37 cellular contexts compared by ENCODE assay signal in the genomic region with DNA sequence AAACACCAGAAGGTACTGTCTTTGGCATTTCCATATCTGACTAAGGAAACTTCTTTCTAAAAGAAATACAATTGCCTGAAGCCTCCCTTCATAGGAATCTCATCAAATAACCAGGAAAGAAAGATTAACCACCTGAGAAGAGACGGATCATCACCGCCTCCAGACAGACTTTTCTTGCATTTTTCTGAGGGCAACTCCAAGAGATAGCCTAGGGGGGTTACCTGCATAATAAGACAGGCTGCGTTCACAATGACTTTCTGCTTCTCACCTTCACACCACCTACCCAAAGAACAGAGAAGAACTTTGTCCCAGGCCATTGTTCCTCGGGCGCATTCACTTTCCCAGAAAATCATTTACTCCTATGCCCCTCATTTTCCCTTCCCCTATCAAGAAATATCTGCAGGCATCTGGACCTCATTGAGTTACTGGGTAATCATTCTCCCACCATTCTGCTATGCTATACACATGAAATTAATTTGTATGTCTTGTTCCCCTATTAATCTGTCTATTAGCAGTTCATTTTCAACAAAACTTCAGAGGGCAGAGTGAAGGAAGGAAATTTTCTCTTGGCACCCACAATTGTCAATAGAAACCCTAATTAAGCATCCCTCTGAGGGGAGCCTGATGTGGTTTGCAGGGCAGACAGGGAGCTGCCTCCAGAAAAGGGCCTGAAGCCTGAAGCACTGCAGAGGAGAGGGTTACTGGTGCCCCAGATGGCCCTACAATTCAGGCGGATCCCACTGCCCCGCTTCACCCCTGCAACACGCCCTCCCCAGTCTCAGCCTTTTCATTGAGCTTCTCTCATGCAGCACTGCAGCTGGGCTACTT. TPM values are rescaled to one million over a fixed set of nuclear protein-coding genes. Genes with fewer than 3 reads are reported as not detected.
"Had no signal": no experiment of that assay in that cellular context is flagged by ENCODE, and none has a peak within 500 bp of the region (broad histone marks: within the 10 kb centered on the region; RNA-seq: fewer than 3 reads in every experiment).

No MANE protein-coding gene starts in this region.

- H3K9me3 Mint-ChIP-seq: activated B cell treated with CpG ODN at 0.5 μM for 24 hours; activated CD4-positive, alpha-beta memory T cell treated with anti-CD3 and anti-CD28 coated beads, Interleukin-2, amount 10 ng/mL, durations not matched to agents 7 days and 5 days; activated naive CD4-positive, alpha-beta T cell treated with anti-CD3 and anti-CD28 coated beads, Interleukin-2, amount 10 ng/mL, durations not matched to agents 7 days and 5 days; activated naive CD8-positive, alpha-beta T cell treated with anti-CD3 and anti-CD28 coated beads, Interleukin-2, amount 50 U/mL, for 24 hours had no signal

- DNase-seq: activated B cell treated with CpG ODN at 0.5 μM for 24 hours; activated CD4-positive, alpha-beta memory T cell treated with anti-CD3 and anti-CD28 coated beads, Interleukin-2, amount 10 ng/mL, durations not matched to agents 7 days and 5 days; activated CD4-positive, alpha-beta T cell treated with anti-CD3 and anti-CD28 coated beads for 4 hours; activated CD4-positive, alpha-beta T cell treated with anti-CD3 and anti-CD28 coated beads, Interleukin-2, amount 50 U/mL, for 1 hour; activated CD4-positive, CD25-positive, alpha-beta regulatory T cell treated with anti-CD3 and anti-CD28 coated beads, Interleukin-2, amount 50 U/mL, for 72 hours; activated CD8-positive, alpha-beta memory T cell treated with anti-CD3 and anti-CD28 coated beads for 24 hours; activated CD8-positive, alpha-beta memory T cell treated with anti-CD3 and anti-CD28 coated beads, Interleukin-2, amount 10 ng/mL, durations not matched to agents 7 days and 5 days; activated CD8-positive, alpha-beta memory T cell treated with anti-CD3 and anti-CD28 coated beads, Interleukin-2, amount 50 U/mL, for 48 hours; activated effector memory CD4-positive, alpha-beta T cell treated with Interleukin-2 at 50 U/mL for 16 hours; activated naive CD4-positive, alpha-beta T cell treated with anti-CD3 and anti-CD28 coated beads, Interleukin-2, amount 10 ng/mL, durations not matched to agents 7 days and 5 days; activated naive CD8-positive, alpha-beta T cell treated with anti-CD3 and anti-CD28 coated beads, Interleukin-2, amount 50 U/mL, for 24 hours; activated T-cell treated with anti-CD3 and anti-CD28 coated beads, Interleukin-2, amount 50 U/mL, for 48 hours; anterior cingulate cortex; central memory CD4-positive, alpha-beta T cell; KG1; MM.1S; NCI-H1105; NCI-H1417 treated with DMSO at 0.1 percent for 48 hours; NCI-H1694; NCI-H1930; NCI-H2081 treated with DMSO at 0.1 percent for 48 hours; NCI-H226; NCI-H524 treated with DMSO at 0.1 percent for 48 hours; PC-3; Peyer's patch; RPMI8226; SHP77 treated with DMSO at 0.1 percent for 48 hours; SW 1271; T-helper 1 cell; T-helper 2 cell; T-helper 9 cell had no signal

- H3K27me3 ChIP-seq: Peyer's patch had no signal

- H3K4me3 ChIP-seq: Peyer's patch, SJSA1 had no signal

- ATAC-seq: activated CD8-positive, alpha-beta memory T cell treated with anti-CD3 and anti-CD28 coated beads, Interleukin-2, amount 10 ng/mL, durations not matched to agents 7 days and 5 days; activated naive CD8-positive, alpha-beta T cell treated with anti-CD3 and anti-CD28 coated beads, Interleukin-2, amount 50 U/mL, for 24 hours; PC-3 had no signal

- H3K4me1 ChIP-seq: Peyer's patch, SJSA1 had no signal

- H3K4me1 Mint-ChIP-seq: activated B cell treated with CpG ODN at 0.5 μM for 24 hours; activated CD4-positive, alpha-beta memory T cell treated with anti-CD3 and anti-CD28 coated beads, Interleukin-2, amount 10 ng/mL, durations not matched to agents 7 days and 5 days; activated naive CD8-positive, alpha-beta T cell treated with anti-CD3 and anti-CD28 coated beads, Interleukin-2, amount 50 U/mL, for 24 hours had no signal

- H3K4me3 Mint-ChIP-seq: activated B cell treated with CpG ODN at 0.5 μM for 24 hours; activated CD4-positive, alpha-beta memory T cell treated with anti-CD3 and anti-CD28 coated beads, Interleukin-2, amount 10 ng/mL, durations not matched to agents 7 days and 5 days; activated CD8-positive, alpha-beta memory T cell treated with anti-CD3 and anti-CD28 coated beads, Interleukin-2, amount 10 ng/mL, durations not matched to agents 7 days and 5 days; activated naive CD4-positive, alpha-beta T cell treated with anti-CD3 and anti-CD28 coated beads, Interleukin-2, amount 10 ng/mL, durations not matched to agents 7 days and 5 days; activated naive CD8-positive, alpha-beta T cell; activated naive CD8-positive, alpha-beta T cell treated with anti-CD3 and anti-CD28 coated beads, Interleukin-2, amount 50 U/mL, for 24 hours had no signal

- H3K36me3 ChIP-seq: Peyer's patch, SJSA1 had no signal

- H3K27ac Mint-ChIP-seq: activated B cell treated with CpG ODN at 0.5 μM for 24 hours; activated CD4-positive, alpha-beta memory T cell treated with anti-CD3 and anti-CD28 coated beads, Interleukin-2, amount 10 ng/mL, durations not matched to agents 7 days and 5 days; activated CD8-positive, alpha-beta memory T cell treated with anti-CD3 and anti-CD28 coated beads, Interleukin-2, amount 10 ng/mL, durations not matched to agents 7 days and 5 days; activated naive CD4-positive, alpha-beta T cell treated with anti-CD3 and anti-CD28 coated beads, Interleukin-2, amount 10 ng/mL, durations not matched to agents 7 days and 5 days; activated naive CD8-positive, alpha-beta T cell; activated naive CD8-positive, alpha-beta T cell treated with anti-CD3 and anti-CD28 coated beads, Interleukin-2, amount 50 U/mL, for 24 hours had no signal

- H3K27ac ChIP-seq: Peyer's patch, SJSA1, VCaP had no signal

- H3K9me3 ChIP-seq: Peyer's patch, SJSA1 had no signal

- H3K36me3 Mint-ChIP-seq: activated CD8-positive, alpha-beta memory T cell treated with anti-CD3 and anti-CD28 coated beads, Interleukin-2, amount 10 ng/mL, durations not matched to agents 7 days and 5 days; activated naive CD4-positive, alpha-beta T cell treated with anti-CD3 and anti-CD28 coated beads, Interleukin-2, amount 10 ng/mL, durations not matched to agents 7 days and 5 days; activated naive CD8-positive, alpha-beta T cell; brain had no signal

RNA-seq across cellular contexts. Expression of a gene that starts 8.4 kb away (rescaled TPM):
- total RNA-seq: LHCN-M2, NCI-H460, PC-3, Peyer's patch, SJSA1 had no signal
